In genomic region chr2:222451270-222451674, GRCh38 we compare ENCODE assay signal across 13 cellular contexts. TPM values are rescaled to one million over a fixed set of nuclear protein-coding genes. Genes with fewer than 3 reads are reported as not detected.
DNase-seq lines count a peak whose midpoint lies in the region; ATAC-seq and TF ChIP-seq lines count a peak whose summit lies in the region.
"Had no signal": no experiment of that assay in that cellular context is flagged by ENCODE, and none has a peak within 500 bp of the region (broad histone marks: within the 10 kb centered on the region; RNA-seq: fewer than 3 reads in every experiment).

No MANE protein-coding gene starts in this region.

- no peak overlapping the region for H3K27ac ChIP-seq in breast epithelium
- no peak overlapping the region for H3K27ac ChIP-seq in tibial nerve
- no peak overlapping the region for H3K27ac ChIP-seq in CD4-positive, alpha-beta memory T cell (ENCODE audit: low read depth, low read length)
- H3K27ac ChIP-seq in colonic mucosa = no peak overlapping the region
- H3K27ac ChIP-seq: BLaER1 treated with 17β-estradiol and CSF1 and Interleukin-3, amounts not matched to agents 10 nM and 100 nM had no signal

- no peak for DNase-seq in MCF 10A (ENCODE audit: unreplicated experiment)
- DNase-seq in breast epithelium (ENCODE audit: low spot score in 2 of 2) = no peak
- DNase-seq in tibial nerve (ENCODE audit: low spot score in 2 of 2) = no peak
- no peak for DNase-seq in CD4-positive, alpha-beta memory T cell
- no peak for DNase-seq in colonic mucosa
- DNase-seq: activated CD4-positive, CD25-positive, alpha-beta regulatory T cell; Karpas-422 had no signal

- ATAC-seq in GM21825 (IDR thresholded peaks at IDR 0.05; ENCODE audit: unreplicated experiment) (peak; percentile 99), HG03571 (IDR thresholded peaks at IDR 0.05; ENCODE audit: unreplicated experiment) (peak; percentile 100)
- peak; percentile 92 for ATAC-seq in stimulated activated memory B cell treated with anti-CD40 and anti-IgM and Interleukin-4, amounts not matched to agents 10 μg/mL and 1 μg/mL and 100 μg/mL, for 72 hours

- H3K9ac ChIP-seq in colonic mucosa (ENCODE audit: low read depth in 2 of 2, low read length in 2 of 2) = no peak overlapping the region
- H3K9ac ChIP-seq: BLaER1 treated with 17β-estradiol and CSF1 and Interleukin-3, amounts not matched to agents 10 nM and 100 nM had no signal

- TF ChIP-seq EP300 in tibial nerve (IDR thresholded peaks at IDR 0.05) = no peak

- H3K27ac Mint-ChIP-seq in MCF 10A (ENCODE audit: low read depth, unreplicated experiment) = peak overlapping the region; percentile 61
- no peak overlapping the region for H3K27ac Mint-ChIP-seq in stimulated activated memory B cell treated with anti-CD40 and anti-IgM and Interleukin-4, amounts not matched to agents 10 μg/mL and 1 μg/mL and 100 μg/mL, for 72 hours
- no peak overlapping the region for H3K27ac Mint-ChIP-seq in CD4-positive, alpha-beta memory T cell
- H3K27ac Mint-ChIP-seq: dendritic cell treated with granulocyte-macrophage colony-stimulating factor and Interleukin-4, amounts not matched to agents 40 ng/mL and 50 ng/mL, for 4 days had no signal

- peaks cover 78% of the 10 kb centered on the region for H3K36me3 Mint-ChIP-seq in MCF 10A (ENCODE audit: insufficient read depth, unreplicated experiment)
- peaks cover 25% of the 10 kb centered on the region for H3K36me3 Mint-ChIP-seq in stimulated activated memory B cell treated with anti-CD40 and anti-IgM and Interleukin-4, amounts not matched to agents 10 μg/mL and 1 μg/mL and 100 μg/mL, for 72 hours
- H3K36me3 Mint-ChIP-seq in CD4-positive, alpha-beta memory T cell = peaks cover 0 to 2% of the 10 kb centered on the region in 2 donors

- peaks cover 6% of the 10 kb centered on the region for H3K9me3 Mint-ChIP-seq in MCF 10A (ENCODE audit: unreplicated experiment)
- no peaks in the 10 kb centered on the region for H3K9me3 Mint-ChIP-seq in stimulated activated memory B cell treated with anti-CD40 and anti-IgM and Interleukin-4, amounts not matched to agents 10 μg/mL and 1 μg/mL and 100 μg/mL, for 72 hours
- peaks cover 0 to 2% (median 0%) of the 10 kb centered on the region in 8 donors for H3K9me3 Mint-ChIP-seq in CD4-positive, alpha-beta memory T cell
- H3K9me3 Mint-ChIP-seq: dendritic cell treated with granulocyte-macrophage colony-stimulating factor and Interleukin-4, amounts not matched to agents 40 ng/mL and 50 ng/mL, for 4 days had no signal

- POLR2A ChIA-PET in MCF 10A (lab: Yijun Ruan, JAX) = interaction anchor here (0.6 to 6.6 kb wide), 16 partner anchors 9 to 133 kb away, joined by 3 to 72 read pairs (median 5); partner anchors contain the start of gene SGPP2
- POLR2A ChIA-PET in CD4-positive, alpha-beta memory T cell (lab: Charles Lee; ENCODE audit: partially characterized antibody) = no interaction called here

- H3K4me3 ChIP-seq in breast epithelium (no peak overlapping the region), tibial nerve (no peak overlapping the region), colonic mucosa (no peak overlapping the region)
- H3K4me3 ChIP-seq in CD4-positive, alpha-beta memory T cell (ENCODE audit: low read length in 2 of 2) = no peak overlapping the region
- H3K4me3 ChIP-seq: BLaER1 treated with 17β-estradiol and CSF1 and Interleukin-3, amounts not matched to agents 10 nM and 100 nM had no signal

- intact Hi-C loops in MCF 10A (cut with micrococcal nuclease) = loop anchor here (2.0 kb wide), 1 partner anchor 68 kb away; no protein-coding TSS in a partner anchor
- intact Hi-C loops in breast epithelium (cut with DNase I; ENCODE audit: low total_unique reads) = no loop called here
- intact Hi-C loops in CD4-positive, alpha-beta memory T cell (cut with micrococcal nuclease) = no loop called here
- intact Hi-C loops in colonic mucosa (cut with DNase I) = no loop called here

- no peaks in the 10 kb centered on the region for H3K4me1 ChIP-seq in breast epithelium
- H3K4me1 ChIP-seq in tibial nerve = no peaks in the 10 kb centered on the region
- H3K4me1 ChIP-seq in CD4-positive, alpha-beta memory T cell (ENCODE audit: insufficient read depth, low read length) = no peaks in the 10 kb centered on the region
- no peaks in the 10 kb centered on the region for H3K4me1 ChIP-seq in colonic mucosa

- no peaks in the 10 kb centered on the region for H3K36me3 ChIP-seq in breast epithelium
- H3K36me3 ChIP-seq in tibial nerve = no peaks in the 10 kb centered on the region
- H3K36me3 ChIP-seq in CD4-positive, alpha-beta memory T cell (ENCODE audit: insufficient read depth, low read length) = no peaks in the 10 kb centered on the region
- H3K36me3 ChIP-seq in colonic mucosa = no peaks in the 10 kb centered on the region
- H3K36me3 ChIP-seq: BLaER1 treated with 17β-estradiol and CSF1 and Interleukin-3, amounts not matched to agents 10 nM and 100 nM had no signal

- H3K9me3 ChIP-seq in breast epithelium (no peaks in the 10 kb centered on the region), tibial nerve (no peaks in the 10 kb centered on the region), colonic mucosa (no peaks in the 10 kb centered on the region)
- no peaks in the 10 kb centered on the region for H3K9me3 ChIP-seq in CD4-positive, alpha-beta memory T cell (ENCODE audit: control insufficient read depth in 1 of 2, low read length in 2 of 2)
- H3K9me3 ChIP-seq: BLaER1 treated with 17β-estradiol and CSF1 and Interleukin-3, amounts not matched to agents 10 nM and 100 nM had no signal

- CTCF ChIA-PET in MCF 10A (lab: Yijun Ruan, JAX) = interaction anchor here (0.9 to 1.6 kb wide), 3 partner anchors 24 to 133 kb away, joined by 4 to 6 read pairs (median 6); no protein-coding TSS in a partner anchor
- CTCF ChIA-PET in CD4-positive, alpha-beta memory T cell (lab: Charles Lee; ENCODE audit: partially characterized antibody) = no interaction called here

- TF ChIP-seq POLR2A in breast epithelium (IDR thresholded peaks at IDR 0.05) (no peak), tibial nerve (IDR thresholded peaks at IDR 0.05) (no peak)

- no peaks in the 10 kb centered on the region for H3K27me3 Mint-ChIP-seq in MCF 10A (ENCODE audit: insufficient read depth, unreplicated experiment)
- no peaks in the 10 kb centered on the region for H3K27me3 Mint-ChIP-seq in stimulated activated memory B cell treated with anti-CD40 and anti-IgM and Interleukin-4, amounts not matched to agents 10 μg/mL and 1 μg/mL and 100 μg/mL, for 72 hours
- H3K27me3 Mint-ChIP-seq in CD4-positive, alpha-beta memory T cell = peaks cover 0 to 1% of the 10 kb centered on the region in 2 donors

- no TSS peak for BruUV-seq in MCF 10A (replicated peaks; lab: Mats Ljungman, UMichigan)

- WGBS in tibial nerve, 2 donors = 58 to 60% methylated on average over 5 of the region's 5 CpGs

- peak overlapping the region; percentile 30 for H3K4me3 Mint-ChIP-seq in MCF 10A (ENCODE audit: unreplicated experiment)
- no peak overlapping the region for H3K4me3 Mint-ChIP-seq in stimulated activated memory B cell treated with anti-CD40 and anti-IgM and Interleukin-4, amounts not matched to agents 10 μg/mL and 1 μg/mL and 100 μg/mL, for 72 hours
- no peak overlapping the region for H3K4me3 Mint-ChIP-seq in CD4-positive, alpha-beta memory T cell
- H3K4me3 Mint-ChIP-seq: dendritic cell treated with granulocyte-macrophage colony-stimulating factor and Interleukin-4, amounts not matched to agents 40 ng/mL and 50 ng/mL, for 4 days had no signal

- no peak for TF ChIP-seq CTCF in MCF 10A (IDR thresholded peaks at IDR 0.05; ENCODE audit: unreplicated experiment)
- TF ChIP-seq CTCF in breast epithelium (IDR thresholded peaks at IDR 0.05) = no peak
- no peak for TF ChIP-seq CTCF in tibial nerve (IDR thresholded peaks at IDR 0.05)
- no peak for TF ChIP-seq CTCF in colonic mucosa (IDR thresholded peaks at IDR 0.05)

- peaks cover 62% of the 10 kb centered on the region for H3K4me1 Mint-ChIP-seq in MCF 10A (ENCODE audit: insufficient read depth, unreplicated experiment)
- peaks cover 15% of the 10 kb centered on the region for H3K4me1 Mint-ChIP-seq in stimulated activated memory B cell treated with anti-CD40 and anti-IgM and Interleukin-4, amounts not matched to agents 10 μg/mL and 1 μg/mL and 100 μg/mL, for 72 hours
- peaks cover 0 to 13% (median 8%) of the 10 kb centered on the region in 4 donors for H3K4me1 Mint-ChIP-seq in CD4-positive, alpha-beta memory T cell

- H3K27me3 ChIP-seq in breast epithelium (no peaks in the 10 kb centered on the region), tibial nerve (peaks cover 0 to 25% of the 10 kb centered on the region in 2 donors), colonic mucosa (no peaks in the 10 kb centered on the region)
- H3K27me3 ChIP-seq in CD4-positive, alpha-beta memory T cell (ENCODE audit: insufficient read depth, low read length) = no peaks in the 10 kb centered on the region
- H3K27me3 ChIP-seq: BLaER1 treated with 17β-estradiol and CSF1 and Interleukin-3, amounts not matched to agents 10 nM and 100 nM had no signal

RNA-seq across cellular contexts. Expression of gene SGPP2, which starts 26.9 kb away (rescaled TPM):
- total RNA-seq in MCF 10A (2022) (33.3 and 47.4 TPM in 2 replicates), breast epithelium (1 to 10 TPM in 2 of 3 donors, under 1 TPM in 1; 0.32 to 8.8 (median 1.3) TPM), tibial nerve (not detected), colonic mucosa (10 to 100 TPM; 54.0 to 96.5 TPM)
- 1 to 10 TPM; 8.8 to 9.9 TPM for total RNA-seq in CD4-positive, alpha-beta memory T cell
- polyA plus RNA-seq in CD4-positive, alpha-beta memory T cell = 1 to 10 TPM; 2.1 to 2.2 TPM
- total RNA-seq: mesenteric fat pad had no signal
